ENCODE assay signal across 11 cellular contexts in the genomic region with DNA sequence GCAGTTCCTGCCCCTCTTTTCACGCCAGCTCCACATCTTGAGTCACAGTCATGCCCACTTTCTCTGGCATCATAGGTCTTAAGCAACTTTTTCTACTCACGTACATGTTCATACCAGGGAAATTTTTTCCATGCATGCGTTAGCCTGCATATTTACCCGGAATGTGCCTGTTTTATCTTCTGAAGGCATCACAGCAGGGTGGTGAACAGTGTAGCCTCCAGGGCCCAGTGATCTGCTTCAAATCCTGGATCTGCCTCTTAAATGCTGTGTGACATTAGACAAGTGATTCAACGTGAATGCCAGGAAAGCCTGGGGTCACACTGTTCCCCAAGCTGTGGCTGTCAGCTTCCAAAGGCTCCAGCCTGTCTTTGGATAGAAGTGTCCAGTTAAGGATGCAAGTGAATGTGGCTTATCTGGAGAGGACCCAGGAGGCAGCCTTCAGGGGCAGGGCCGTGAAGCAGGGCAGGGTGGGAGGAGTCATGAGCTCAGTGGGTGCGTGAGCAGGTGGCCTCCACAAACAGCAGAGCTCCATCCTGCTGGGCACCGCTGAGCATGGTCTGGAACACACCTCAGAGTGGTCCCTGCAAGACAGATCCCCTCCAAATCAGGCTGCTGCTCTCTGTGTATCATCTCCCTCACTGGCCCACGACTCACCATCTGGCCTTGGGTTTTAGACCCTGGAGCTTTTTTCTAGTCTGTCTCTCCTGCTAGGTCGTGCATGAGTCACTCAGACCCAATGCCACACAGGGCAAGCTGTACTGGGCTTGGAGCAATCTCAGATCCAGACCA.
A peak's percentile ranks its signal among the peaks of the same experiment; 100 is the strongest.
DNase-seq lines count a peak whose midpoint lies in the region; ATAC-seq and TF ChIP-seq lines count a peak whose summit lies in the region.
"Had no signal": no experiment of that assay in that cellular context is flagged by ENCODE, and none has a peak within 500 bp of the region (broad histone marks: within the 10 kb centered on the region; RNA-seq: fewer than 3 reads in every experiment).

No MANE protein-coding gene starts in this region.

- DNase-seq in AG20443 (ENCODE audit: low spot score) (peak; percentile 30), HL-60 (ENCODE audit: low read depth in 1 of 2, low spot score in 1 of 2) (peak in 1 of 2 experiments; percentile 45), WERI-Rb-1 (peak; percentile 29), kidney tubule cell (ENCODE audit: low spot score) (peak; percentile 43), foreskin melanocyte (no peak), AML-193 (lab: John Stamatoyannopoulos, UW) (no peak)
- DNase-seq in activated CD4-positive, alpha-beta T cell treated with anti-CD3 and anti-CD28 coated beads, Interleukin-2, amount 50 U/mL, for 1 hour, result no peak
- DNase-seq: activated CD8-positive, alpha-beta memory T cell treated with anti-CD3 and anti-CD28 coated beads, Interleukin-2, amount 10 ng/mL, durations not matched to agents 7 days and 5 days; central memory CD4-positive, alpha-beta T cell; psoas muscle had no signal

- ATAC-seq in GM21619 (IDR thresholded peaks at IDR 0.05; ENCODE audit: unreplicated experiment), result no peak
- ATAC-seq: activated CD8-positive, alpha-beta memory T cell treated with anti-CD3 and anti-CD28 coated beads, Interleukin-2, amount 10 ng/mL, durations not matched to agents 7 days and 5 days had no signal

- no peaks in the 10 kb centered on the region for H3K9me3 ChIP-seq in WERI-Rb-1 (ENCODE audit: severe bottlenecking)
- H3K9me3 ChIP-seq: psoas muscle had no signal

- H3K36me3 ChIP-seq in WERI-Rb-1, result no peaks in the 10 kb centered on the region

- no peak for TF ChIP-seq CTCF in HL-60 (IDR thresholded peaks at IDR 0.05; ENCODE audit: insufficient read depth, low read length)
- TF ChIP-seq CTCF in WERI-Rb-1 (IDR thresholded peaks at IDR 0.05; ENCODE audit: low read depth, low read length), result no peak

- H3K27me3 ChIP-seq in HL-60 (ENCODE audit: insufficient read depth, poor library complexity, severe bottlenecking) (no peaks in the 10 kb centered on the region), WERI-Rb-1 (ENCODE audit: insufficient read depth, low read depth, severe bottlenecking) (no peaks in the 10 kb centered on the region)

- peak overlapping the region; percentile 74 for H3K27ac ChIP-seq in HL-60 (replicated peaks)
- no peak overlapping the region for H3K27ac ChIP-seq in WERI-Rb-1
- H3K27ac ChIP-seq: psoas muscle had no signal

- H3K4me3 ChIP-seq in HL-60 (replicated peaks; ENCODE audit: insufficient read depth, low read length) (no peak overlapping the region), WERI-Rb-1 (ENCODE audit: low read depth, low read length) (no peak overlapping the region)
- H3K4me3 ChIP-seq: psoas muscle had no signal

Comparison
In these comparisons a context has a peak if more than half of its experiments do, and no peak if none do; other contexts are left out.
1. DNase-seq: peak in AG20443 (single experiment), WERI-Rb-1 (single experiment) and kidney tubule cell (single experiment); none in foreskin melanocyte (single experiment), AML-193 (0 of 2) and activated CD4-positive, alpha-beta T cell treated with anti-CD3 and anti-CD28 coated beads, Interleukin-2, amount 50 U/mL, for 1 hour (single experiment).